In the genomic region with DNA sequence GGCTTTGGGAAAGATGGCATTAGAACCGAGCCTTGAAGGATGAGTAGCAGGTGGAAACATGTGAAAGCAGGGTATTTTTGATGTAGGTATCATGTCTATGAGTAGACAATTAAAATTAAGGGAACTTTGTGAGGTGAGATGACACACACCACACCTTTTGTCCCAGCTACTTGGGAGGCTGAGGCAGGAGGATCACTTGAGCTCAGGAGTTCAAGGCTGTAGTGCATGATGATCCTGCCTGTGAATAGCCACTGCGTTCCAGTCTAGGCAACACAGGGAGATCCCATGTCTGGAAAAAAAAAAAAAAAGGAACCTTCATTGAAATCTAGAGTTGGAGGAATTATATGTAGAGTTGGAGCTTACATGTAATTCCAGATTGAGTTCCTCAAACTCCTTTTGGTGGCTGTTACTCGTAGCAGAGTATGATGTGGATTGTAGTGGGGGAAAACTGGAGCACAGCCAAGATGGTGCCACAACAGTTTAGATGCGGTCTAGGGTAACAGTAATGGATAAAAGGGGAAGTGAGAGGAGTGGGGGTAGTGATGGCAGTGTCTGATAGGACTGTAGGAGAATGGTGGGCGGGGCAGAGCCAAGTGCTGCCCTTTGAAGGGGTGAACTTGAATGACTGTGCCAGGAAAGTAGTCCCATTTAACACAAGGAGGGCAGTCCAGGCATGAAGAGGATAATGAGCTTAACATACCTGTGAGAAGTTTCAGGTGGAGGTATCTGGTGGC, we compare ENCODE assay signal across 10 cellular contexts. TPM values are rescaled to one million over a fixed set of nuclear protein-coding genes. Genes with fewer than 3 reads are reported as not detected.
DNase-seq lines count a peak whose midpoint lies in the region; ATAC-seq lines count a peak whose summit lies in the region.
"Had no signal": no experiment of that assay in that cellular context is flagged by ENCODE, and none has a peak within 500 bp of the region (broad histone marks: within the 10 kb centered on the region; RNA-seq: fewer than 3 reads in every experiment).

No MANE protein-coding gene starts in this region.

- ATAC-seq in GM18909 (IDR thresholded peaks at IDR 0.05; ENCODE audit: poor library complexity, unreplicated experiment) (peak; percentile 96), HG02798 (IDR thresholded peaks at IDR 0.05; ENCODE audit: poor library complexity, unreplicated experiment) (peak; percentile 82), naive B cell (ENCODE audit: low read depth in 2 of 2) (peak; percentile 67 to 69)

- no peak overlapping the region for H3K4me3 Mint-ChIP-seq in naive B cell
- H3K4me3 Mint-ChIP-seq: activated naive CD4-positive, alpha-beta T cell treated with anti-CD3 and anti-CD28 coated beads, Interleukin-2, amount 50 U/mL, for 24 hours; IgD-negative memory B cell had no signal

- H3K9me3 Mint-ChIP-seq in naive B cell = peaks cover 0 to 5% (median 0%) of the 10 kb centered on the region in 7 donors
- H3K9me3 Mint-ChIP-seq: activated naive CD4-positive, alpha-beta T cell treated with anti-CD3 and anti-CD28 coated beads, Interleukin-2, amount 50 U/mL, for 24 hours; IgD-negative memory B cell had no signal

- DNase-seq in NCI-H510A treated with DMSO at 0.1 percent for 48 hours (lab: John Stamatoyannopoulos, UW) (peak; percentile 40), naive B cell (no peak), GOT3 (lab: John Stamatoyannopoulos, UW) (no peak), GM03348 (ENCODE audit: low spot score) (no peak), kidney glomerular epithelial cell (lab: John Stamatoyannopoulos, UW) (no peak)
- DNase-seq in activated CD8-positive, alpha-beta memory T cell treated with anti-CD3 and anti-CD28 coated beads, Interleukin-2, amount 50 U/mL, for 48 hours = no peak

- no peaks in the 10 kb centered on the region for H3K36me3 Mint-ChIP-seq in naive B cell
- H3K36me3 Mint-ChIP-seq: activated naive CD4-positive, alpha-beta T cell treated with anti-CD3 and anti-CD28 coated beads, Interleukin-2, amount 50 U/mL, for 24 hours had no signal

- no peaks in the 10 kb centered on the region for H3K27me3 Mint-ChIP-seq in naive B cell

- H3K27ac Mint-ChIP-seq in naive B cell = peak overlapping the region in 1 of 6 donors; percentile 21
- H3K27ac Mint-ChIP-seq: activated naive CD4-positive, alpha-beta T cell treated with anti-CD3 and anti-CD28 coated beads, Interleukin-2, amount 50 U/mL, for 24 hours; IgD-negative memory B cell had no signal

- H3K4me1 Mint-ChIP-seq in naive B cell = peaks cover 5 to 8% (median 5%) of the 10 kb centered on the region in 3 donors
- H3K4me1 Mint-ChIP-seq: activated naive CD4-positive, alpha-beta T cell treated with anti-CD3 and anti-CD28 coated beads, Interleukin-2, amount 50 U/mL, for 24 hours had no signal

RNA-seq across cellular contexts. Expression of a gene that starts 17.4 kb away (rescaled TPM):
- under 1 TPM in 3 of 6 donors, not detected in 3; 0.04 to 0.33 (median 0.26) TPM for polyA plus RNA-seq in naive B cell (ENCODE audit: low read depth in 6 of 6)
